In genomic region chr1:201583663-201584062, GRCh38 we compare ENCODE assay signal across 10 cellular contexts.
"Had no signal": no experiment of that assay in that cellular context is flagged by ENCODE, and none has a peak within 500 bp of the region (broad histone marks: within the 10 kb centered on the region; RNA-seq: fewer than 3 reads in every experiment).

No MANE protein-coding gene starts in this region.

- H3K36me3 ChIP-seq: breast epithelium, left lung had no signal

- H3K9me3 ChIP-seq: breast epithelium, left lung had no signal

- H3K4me3 Mint-ChIP-seq: activated naive CD4-positive, alpha-beta T cell treated with anti-CD3 and anti-CD28 coated beads, Interleukin-2, amount 50 U/mL, for 24 hours; stimulated activated naive B cell treated with anti-CD40 and anti-IgM and Interleukin-4, amounts not matched to agents 10 μg/mL and 1 μg/mL and 100 μg/mL, for 72 hours had no signal

- H3K4me3 ChIP-seq: breast epithelium, left lung had no signal

- FAIRE-seq: endometrium had no signal

- H3K36me3 Mint-ChIP-seq: activated naive CD4-positive, alpha-beta T cell treated with anti-CD3 and anti-CD28 coated beads, Interleukin-2, amount 50 U/mL, for 24 hours; stimulated activated naive B cell treated with anti-CD40 and anti-IgM and Interleukin-4, amounts not matched to agents 10 μg/mL and 1 μg/mL and 100 μg/mL, for 72 hours had no signal

- H3K4me1 Mint-ChIP-seq: activated naive CD4-positive, alpha-beta T cell treated with anti-CD3 and anti-CD28 coated beads, Interleukin-2, amount 50 U/mL, for 24 hours had no signal

- H3K4me1 ChIP-seq: breast epithelium had no signal

- DNase-seq: activated CD4-positive, alpha-beta T cell treated with anti-CD3 and anti-CD28 coated beads, Interleukin-2, amount 50 U/mL, for 1 hour; foreskin fibroblast; left lung; stimulated activated CD4-positive, alpha-beta T cell treated with anti-CD3 and anti-CD28 coated beads, Interleukin-2, amount 100 ng/mL, for 24 hours; stimulated activated naive B cell treated with anti-CD40 and anti-IgM and Interleukin-4, amounts not matched to agents 10 μg/mL and 1 μg/mL and 100 μg/mL, for 72 hours; trophoblast cell had no signal

- H3K27me3 ChIP-seq: breast epithelium, left lung had no signal

- H3K27ac ChIP-seq: breast epithelium, left lung had no signal

- H3K27ac Mint-ChIP-seq: activated naive CD4-positive, alpha-beta T cell treated with anti-CD3 and anti-CD28 coated beads, Interleukin-2, amount 50 U/mL, for 24 hours; stimulated activated naive B cell treated with anti-CD40 and anti-IgM and Interleukin-4, amounts not matched to agents 10 μg/mL and 1 μg/mL and 100 μg/mL, for 72 hours had no signal

- H3K9me3 Mint-ChIP-seq: activated naive CD4-positive, alpha-beta T cell treated with anti-CD3 and anti-CD28 coated beads, Interleukin-2, amount 50 U/mL, for 24 hours; stimulated activated naive B cell treated with anti-CD40 and anti-IgM and Interleukin-4, amounts not matched to agents 10 μg/mL and 1 μg/mL and 100 μg/mL, for 72 hours had no signal

- ATAC-seq: esophagus mucosa; stimulated activated naive B cell treated with anti-CD40 and anti-IgM and Interleukin-4, amounts not matched to agents 10 μg/mL and 1 μg/mL and 100 μg/mL, for 72 hours had no signal

- H3K27me3 Mint-ChIP-seq: activated naive CD4-positive, alpha-beta T cell treated with anti-CD3 and anti-CD28 coated beads, Interleukin-2, amount 50 U/mL, for 24 hours had no signal
